In the genomic region with DNA sequence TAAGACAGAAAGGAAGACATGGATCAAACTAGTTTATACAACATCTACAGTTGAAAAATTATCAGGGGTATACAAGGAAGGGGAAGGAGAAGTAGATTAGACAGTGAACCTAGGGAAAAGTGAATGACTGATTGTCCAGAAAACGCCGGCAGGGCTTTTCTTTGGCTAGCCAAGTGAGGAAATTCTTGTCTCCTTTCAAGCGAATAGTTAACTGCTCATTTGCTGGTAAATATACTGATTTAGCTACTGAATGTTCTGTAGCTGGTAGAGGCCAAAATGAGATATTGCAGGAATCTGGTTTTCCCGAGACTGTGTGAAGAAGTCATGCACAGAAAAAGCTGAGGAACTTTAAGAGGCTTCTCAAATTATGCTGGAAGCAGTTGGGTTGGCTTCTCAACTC, we compare ENCODE assay signal across 16 cellular contexts.
DNase-seq lines count a peak whose midpoint lies in the region; TF ChIP-seq lines count a peak whose summit lies in the region.
"Had no signal": no experiment of that assay in that cellular context is flagged by ENCODE, and none has a peak within 500 bp of the region (broad histone marks: within the 10 kb centered on the region; RNA-seq: fewer than 3 reads in every experiment).

No MANE protein-coding gene starts in this region.

- H3K4me3 ChIP-seq in SK-N-MC (peak overlapping the region; percentile 32; the same call in 1 of the 2 replicates), vagina (no peak overlapping the region), MG63 (no peak overlapping the region)
- H3K4me3 ChIP-seq: A549 had no signal

- H3K4me3 Mint-ChIP-seq in nephron = no peak overlapping the region
- H3K4me3 Mint-ChIP-seq: CD14-positive monocyte; CD8-positive, alpha-beta T cell; H9 had no signal

- POLR2A ChIA-PET in GM10248 (lab: Yijun Ruan, JAX) = no interaction called here

- H3K9ac ChIP-seq in SK-N-MC (ENCODE audit: insufficient read length) = no peak overlapping the region

- no peaks in the 10 kb centered on the region for H3K36me3 Mint-ChIP-seq in nephron (ENCODE audit: low read depth)
- H3K36me3 Mint-ChIP-seq: CD8-positive, alpha-beta T cell had no signal

- no peaks in the 10 kb centered on the region for H3K36me3 ChIP-seq in SK-N-MC (ENCODE audit: insufficient read depth, low read length)
- no peaks in the 10 kb centered on the region for H3K36me3 ChIP-seq in vagina
- H3K36me3 ChIP-seq in MG63 = no peaks in the 10 kb centered on the region

- intact Hi-C loops in vagina (cut with DNase I) = no loop called here

- H3K27ac Mint-ChIP-seq in nephron = peak overlapping the region in 2 of 3 experiments; percentile 3 to 23
- H3K27ac Mint-ChIP-seq: CD14-positive monocyte; CD8-positive, alpha-beta T cell; H9 had no signal

- H3K4me1 ChIP-seq in vagina = no peaks in the 10 kb centered on the region
- H3K4me1 ChIP-seq: A549, Caco-2 had no signal

- H3K27me3 ChIP-seq in vagina = no peaks in the 10 kb centered on the region
- H3K27me3 ChIP-seq in MG63 = no peaks in the 10 kb centered on the region

- H3K4me1 Mint-ChIP-seq in nephron = no peaks in the 10 kb centered on the region
- H3K4me1 Mint-ChIP-seq: H9 had no signal

- TF ChIP-seq POLR2A in vagina (IDR thresholded peaks at IDR 0.05) = no peak

- H3K27ac ChIP-seq in SK-N-MC = peak overlapping the region; percentile 73
- peak overlapping the region; percentile 13 for H3K27ac ChIP-seq in vagina
- H3K27ac ChIP-seq: A549 had no signal

- no peak for DNase-seq in SK-N-MC (ENCODE audit: low read depth, low spot score)
- DNase-seq in fibroblast of gingiva (ENCODE audit: low read depth) = peak; percentile 12
- DNase-seq in vagina (ENCODE audit: extremely low spot score in 2 of 2) = no peak
- DNase-seq in GM10248 (ENCODE audit: extremely low spot score) = no peak
- DNase-seq in SKM-1 treated with dmso at 0.1 percent for 144 hours (lab: John Stamatoyannopoulos, UW; ENCODE audit: unreplicated experiment) = no peak
- DNase-seq in MG63 = no peak
- DNase-seq: Caco-2; CD8-positive, alpha-beta T cell; DMS53; GF-D8; GOT3; H9; IMR-90 had no signal

- CTCF ChIA-PET in GM10248 (lab: Yijun Ruan, JAX) = interaction anchor here (0.6 to 1.4 kb wide), 3 partner anchors 41 to 612 kb away, joined by 3 read pairs; no protein-coding TSS in a partner anchor

- no peaks in the 10 kb centered on the region for H3K9me3 Mint-ChIP-seq in nephron
- H3K9me3 Mint-ChIP-seq: CD8-positive, alpha-beta T cell; H9 had no signal

- TF ChIP-seq CTCF in nephron (IDR thresholded peaks at IDR 0.05; ENCODE audit: unreplicated experiment in 3 of 3) (no peak), vagina (IDR thresholded peaks at IDR 0.05) (no peak), GM10248 (IDR thresholded peaks at IDR 0.05; ENCODE audit: control extremely low read depth, extremely low read depth, low read depth, missing control alignments) (no peak)

- no peaks in the 10 kb centered on the region for H3K9me3 ChIP-seq in SK-N-MC (ENCODE audit: low read depth, low read length)
- no peaks in the 10 kb centered on the region for H3K9me3 ChIP-seq in vagina
- no peaks in the 10 kb centered on the region for H3K9me3 ChIP-seq in MG63
- H3K9me3 ChIP-seq: A549, Caco-2 had no signal

- no peaks in the 10 kb centered on the region for H3K27me3 Mint-ChIP-seq in nephron (ENCODE audit: low read depth)
